In genomic region chr19:2242092-2242537, GRCh38 we compare ENCODE assay signal across 1 cellular context.
A peak's percentile ranks its signal among the peaks of the same experiment; 100 is the strongest.
TF ChIP-seq lines count a peak whose summit lies in the region.

No MANE protein-coding gene starts in this region.

TF ChIP-seq in HepG2, 621 proteins besides CTCF, POLR2A, EP300 and RAD21 (continued from another document and continues in another):
- no peak for TF ChIP-seq CREBL2 (CRISPR knock-in tag; IDR thresholded peaks at IDR 0.05; ENCODE audit: borderline replicate concordance)
- TF ChIP-seq HOXA7 (CRISPR knock-in tag; IDR thresholded peaks at IDR 0.05) = no peak
- TF ChIP-seq CHCHD3 (CRISPR knock-in tag; IDR thresholded peaks at IDR 0.05) = no peak
- peak; percentile 14 for TF ChIP-seq ASH2L (IDR thresholded peaks at IDR 0.05; ENCODE audit: insufficient read length, low read depth, low read length)
- peak; percentile 52; the same call in 1 of the 2 replicates for TF ChIP-seq RARA (CRISPR knock-in tag; IDR thresholded peaks at IDR 0.05)
- TF ChIP-seq AFF4 (CRISPR knock-in tag; IDR thresholded peaks at IDR 0.05) = no peak
- TF ChIP-seq ZNF326 (CRISPR knock-in tag; IDR thresholded peaks at IDR 0.05; ENCODE audit: borderline replicate concordance) = no peak
- no peak for TF ChIP-seq MTA3 (CRISPR knock-in tag; IDR thresholded peaks at IDR 0.05)
- TF ChIP-seq ZNF17 (CRISPR knock-in tag; IDR thresholded peaks at IDR 0.05) = no peak
- peak; percentile 41; the same call in 1 of the 2 replicates for TF ChIP-seq IKZF5 (CRISPR knock-in tag; IDR thresholded peaks at IDR 0.05)
- TF ChIP-seq ZNF775 (CRISPR knock-in tag; IDR thresholded peaks at IDR 0.05; ENCODE audit: borderline replicate concordance) = no peak
- no peak for TF ChIP-seq PHF5A (CRISPR knock-in tag; IDR thresholded peaks at IDR 0.05; ENCODE audit: low read depth, unreplicated experiment)
- TF ChIP-seq ZNF136 (CRISPR knock-in tag; IDR thresholded peaks at IDR 0.05; ENCODE audit: low read depth) = no peak
- no peak for TF ChIP-seq DZIP1 (CRISPR knock-in tag; IDR thresholded peaks at IDR 0.05)
- TF ChIP-seq ATF6 (CRISPR knock-in tag; conservative IDR thresholded peaks at IDR 0.05) = no peak
- TF ChIP-seq ZNF24 (IDR thresholded peaks at IDR 0.05) = no peak
- TF ChIP-seq HNF4A (CRISPR knock-in tag; IDR thresholded peaks at IDR 0.05) = peak; percentile 90
- no peak for TF ChIP-seq ZNF773 (CRISPR knock-in tag; IDR thresholded peaks at IDR 0.05; ENCODE audit: borderline replicate concordance)
- no peak for TF ChIP-seq PCBP2 (optimal IDR thresholded peaks at IDR 0.05; ENCODE audit: low read depth, low read length, poor library complexity, severe bottlenecking)
- TF ChIP-seq FOXP1 (IDR thresholded peaks at IDR 0.05) = no peak
- TF ChIP-seq FOXP1 (CRISPR knock-in tag; IDR thresholded peaks at IDR 0.05) = 0 out of 2 replicates have a peak, but pooled peaks have one; percentile 26
- 0 out of 2 replicates have a peak, but pooled peaks have one; percentile 28 for TF ChIP-seq ZNF614 (CRISPR knock-in tag; IDR thresholded peaks at IDR 0.05; ENCODE audit: borderline replicate concordance)
- no peak for TF ChIP-seq HNRNPLL (IDR thresholded peaks at IDR 0.05; ENCODE audit: low read depth, low read length, poor library complexity, severe bottlenecking)
- peak; percentile 63 for TF ChIP-seq SOX5 (CRISPR knock-in tag; IDR thresholded peaks at IDR 0.05; ENCODE audit: borderline replicate concordance)
- 0 out of 2 replicates have a peak, but pooled peaks have one; percentile 26 for TF ChIP-seq KAT7 (CRISPR knock-in tag; IDR thresholded peaks at IDR 0.05; ENCODE audit: borderline replicate concordance)
- TF ChIP-seq HDAC2 (CRISPR knock-in tag; IDR thresholded peaks at IDR 0.05) = peak; percentile 52; the same call in 1 of the 2 replicates
- TF ChIP-seq SPEN (CRISPR knock-in tag; IDR thresholded peaks at IDR 0.05; ENCODE audit: low read depth) = peak; percentile 44; the same call in 1 of the 2 replicates
- peak; percentile 53; the same call in 1 of the 2 replicates for TF ChIP-seq TARDBP (CRISPR knock-in tag; IDR thresholded peaks at IDR 0.05)
- TF ChIP-seq ARID4A (CRISPR knock-in tag; IDR thresholded peaks at IDR 0.05; ENCODE audit: borderline replicate concordance) = peak; percentile 45; the same call in 1 of the 2 replicates
- peak; percentile 66 for TF ChIP-seq ZEB1 (IDR thresholded peaks at IDR 0.05; ENCODE audit: insufficient replicate concordance, low read depth)
- peak in 1 of 2 experiments; percentile 31; a peak in 1 of 4 replicates for TF ChIP-seq KLF16 (CRISPR knock-in tag; IDR thresholded peaks at IDR 0.05)
- peak; percentile 55; the same call in 1 of the 2 replicates for TF ChIP-seq PATZ1 (CRISPR knock-in tag; IDR thresholded peaks at IDR 0.05)
- TF ChIP-seq ZBTB43 (CRISPR knock-in tag; conservative IDR thresholded peaks at IDR 0.05) = peak; percentile 97
- TF ChIP-seq KDM1A (CRISPR knock-in tag; IDR thresholded peaks at IDR 0.05) = no peak
- TF ChIP-seq ZNF503 (CRISPR knock-in tag; IDR thresholded peaks at IDR 0.05) = no peak
- no peak for TF ChIP-seq RORA (CRISPR knock-in tag; IDR thresholded peaks at IDR 0.05)
- peak; percentile 87 for TF ChIP-seq HBP1 (CRISPR knock-in tag; IDR thresholded peaks at IDR 0.05; ENCODE audit: low read depth)
- no peak for TF ChIP-seq ZSCAN21 (CRISPR knock-in tag; IDR thresholded peaks at IDR 0.05; ENCODE audit: borderline replicate concordance)
- TF ChIP-seq ZBTB20 (CRISPR knock-in tag; IDR thresholded peaks at IDR 0.05; ENCODE audit: borderline replicate concordance, low read depth) = no peak
